ENCODE assay signal across 22 cellular contexts in the genomic region with DNA sequence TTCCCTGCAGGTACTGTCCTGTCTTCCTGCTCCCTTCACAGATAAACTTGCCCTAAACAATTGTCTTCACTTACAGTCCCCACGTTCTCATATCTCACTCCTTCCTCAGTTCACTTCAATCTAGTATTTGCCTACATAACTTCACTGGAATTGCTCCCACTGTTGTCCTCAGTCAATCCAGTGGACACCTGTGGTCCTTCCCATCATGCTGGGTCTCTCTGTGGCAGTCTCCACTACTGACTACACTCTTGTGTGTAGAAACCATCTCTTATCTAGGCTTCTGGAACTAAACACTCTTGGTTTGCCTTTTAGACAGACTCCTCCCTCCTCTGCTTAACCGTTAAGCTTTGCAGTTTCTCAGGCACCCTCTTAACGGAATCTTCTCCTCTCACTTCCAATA. TPM values are rescaled to one million over a fixed set of nuclear protein-coding genes. Genes with fewer than 3 reads are reported as not detected.
A peak's percentile ranks its signal among the peaks of the same experiment; 100 is the strongest.
DNase-seq lines count a peak whose midpoint lies in the region; ATAC-seq and TF ChIP-seq lines count a peak whose summit lies in the region.
"Had no signal": no experiment of that assay in that cellular context is flagged by ENCODE, and none has a peak within 500 bp of the region (broad histone marks: within the 10 kb centered on the region; RNA-seq: fewer than 3 reads in every experiment).

No MANE protein-coding gene starts in this region.

- H2AFZ ChIP-seq in ACC112 (ENCODE audit: low read length, unreplicated experiment): no peak overlapping the region
- no peak overlapping the region for H2AFZ ChIP-seq in osteoblast (ENCODE audit: low read length)

- H3K4me1 ChIP-seq in ACC112 (ENCODE audit: control insufficient read depth, insufficient read depth, low read length, unreplicated experiment): peaks cover 45% of the 10 kb centered on the region
- H3K4me1 ChIP-seq in osteoblast (ENCODE audit: insufficient read depth, low read length): peaks cover 43% of the 10 kb centered on the region
- peaks cover 0 to 8% (median under 1%) of the 10 kb centered on the region in 5 donors for H3K4me1 ChIP-seq in subcutaneous abdominal adipose tissue (ENCODE audit: control insufficient read depth in 5 of 5, insufficient read depth in 5 of 5, low read length in 5 of 5)

- H3K9me3 ChIP-seq in osteoblast (ENCODE audit: low read depth, low read length) (peaks cover 14% of the 10 kb centered on the region), subcutaneous abdominal adipose tissue (ENCODE audit: control insufficient read depth in 5 of 5, low read length in 5 of 5) (peaks cover 7 to 24% (median 22%) of the 10 kb centered on the region in 5 donors)

- H3K4me2 ChIP-seq in osteoblast (ENCODE audit: insufficient read depth, low read length): no peak overlapping the region
- H3K4me2 ChIP-seq: BLaER1 had no signal

- H3K9ac ChIP-seq in subcutaneous abdominal adipose tissue (ENCODE audit: low read length in 5 of 5): no peak overlapping the region
- H3K9ac ChIP-seq: BLaER1 had no signal

- H4K20me1 ChIP-seq in osteoblast (ENCODE audit: insufficient read depth, low read length): no peaks in the 10 kb centered on the region
- H4K20me1 ChIP-seq: BLaER1 had no signal

- peaks cover 14% of the 10 kb centered on the region for H3K36me3 ChIP-seq in ACC112 (ENCODE audit: insufficient read depth, low read length)
- no peaks in the 10 kb centered on the region for H3K36me3 ChIP-seq in osteoblast (ENCODE audit: insufficient read depth, low read length)
- H3K36me3 ChIP-seq in subcutaneous abdominal adipose tissue (ENCODE audit: control insufficient read depth in 5 of 5, insufficient read depth in 5 of 5, low read length in 5 of 5): no peaks in the 10 kb centered on the region
- H3K36me3 ChIP-seq: BLaER1 had no signal

- H3K27ac ChIP-seq in ACC112 (ENCODE audit: low read depth, low read length) (peak overlapping the region; percentile 100), osteoblast (ENCODE audit: low read depth, low read length) (peak overlapping the region; percentile 89), subcutaneous abdominal adipose tissue (ENCODE audit: low read depth, low read length) (peak overlapping the region; percentile 61)
- H3K27ac ChIP-seq: BLaER1, HL-60 had no signal

- ATAC-seq in HG03280 (IDR thresholded peaks at IDR 0.05; ENCODE audit: unreplicated experiment) (no peak), GM21717 (IDR thresholded peaks at IDR 0.05; ENCODE audit: unreplicated experiment) (no peak), HG03135 (IDR thresholded peaks at IDR 0.05; ENCODE audit: unreplicated experiment) (no peak)
- ATAC-seq: Panc1 had no signal

- H3K79me2 ChIP-seq in ACC112 (ENCODE audit: control insufficient read depth, insufficient read depth, low read length, unreplicated experiment): no peaks in the 10 kb centered on the region
- H3K79me2 ChIP-seq in osteoblast (ENCODE audit: insufficient read depth, low read length): no peaks in the 10 kb centered on the region

- no peak for TF ChIP-seq CTCF in osteoblast (IDR thresholded peaks at IDR 0.05; ENCODE audit: extremely low read depth, low read depth, low read length)

- DNase-seq in amniotic epithelial cell (ENCODE audit: low read depth): peak; percentile 21
- DNase-seq in osteoblast (ENCODE audit: insufficient read length, low spot score, missing footprints): no peak
- DNase-seq in medulla oblongata (ENCODE audit: extremely low spot score): no peak
- DNase-seq: CD4-positive, CD25-positive, alpha-beta regulatory T cell; DMS53; GOT3; HCEC 1CT; NCI-H1092; NCI-H1417 treated with DMSO at 0.1 percent for 48 hours; NCI-H1694 treated with DMSO at 0.1 percent for 48 hours; NCI-H2081; NCI-H2227 treated with DMSO at 0.1 percent for 48 hours; NCI-H526 treated with DMSO at 0.1 percent for 48 hours; SHP77 treated with DMSO at 0.1 percent for 48 hours had no signal

- H3K27me3 ChIP-seq in ACC112 (ENCODE audit: insufficient read depth, low read length) (no peaks in the 10 kb centered on the region), osteoblast (ENCODE audit: insufficient read depth, low read length) (no peaks in the 10 kb centered on the region), subcutaneous abdominal adipose tissue (ENCODE audit: control insufficient read depth in 5 of 5, insufficient read depth in 4 of 5, low read length in 5 of 5) (peaks cover 0 to 7% (median 0%) of the 10 kb centered on the region in 5 donors)
- H3K27me3 ChIP-seq: BLaER1 had no signal

- H3K4me3 ChIP-seq in ACC112 (ENCODE audit: low read depth, low read length): no peak overlapping the region
- no peak overlapping the region for H3K4me3 ChIP-seq in osteoblast (ENCODE audit: insufficient read depth, low read length)
- H3K4me3 ChIP-seq in subcutaneous abdominal adipose tissue (ENCODE audit: low read depth in 1 of 5, low read length in 5 of 5): peak overlapping the region in 2 of 5 donors; percentile 2 to 18
- H3K4me3 ChIP-seq: BLaER1 had no signal

RNA-seq across cellular contexts. Expression of gene COPS8, which starts 58.8 kb away (rescaled TPM):
- total RNA-seq in osteoblast: 91.2 and 98.4 TPM in 2 replicates
